ENCODE assay signal across 8 cellular contexts in the genomic region with DNA sequence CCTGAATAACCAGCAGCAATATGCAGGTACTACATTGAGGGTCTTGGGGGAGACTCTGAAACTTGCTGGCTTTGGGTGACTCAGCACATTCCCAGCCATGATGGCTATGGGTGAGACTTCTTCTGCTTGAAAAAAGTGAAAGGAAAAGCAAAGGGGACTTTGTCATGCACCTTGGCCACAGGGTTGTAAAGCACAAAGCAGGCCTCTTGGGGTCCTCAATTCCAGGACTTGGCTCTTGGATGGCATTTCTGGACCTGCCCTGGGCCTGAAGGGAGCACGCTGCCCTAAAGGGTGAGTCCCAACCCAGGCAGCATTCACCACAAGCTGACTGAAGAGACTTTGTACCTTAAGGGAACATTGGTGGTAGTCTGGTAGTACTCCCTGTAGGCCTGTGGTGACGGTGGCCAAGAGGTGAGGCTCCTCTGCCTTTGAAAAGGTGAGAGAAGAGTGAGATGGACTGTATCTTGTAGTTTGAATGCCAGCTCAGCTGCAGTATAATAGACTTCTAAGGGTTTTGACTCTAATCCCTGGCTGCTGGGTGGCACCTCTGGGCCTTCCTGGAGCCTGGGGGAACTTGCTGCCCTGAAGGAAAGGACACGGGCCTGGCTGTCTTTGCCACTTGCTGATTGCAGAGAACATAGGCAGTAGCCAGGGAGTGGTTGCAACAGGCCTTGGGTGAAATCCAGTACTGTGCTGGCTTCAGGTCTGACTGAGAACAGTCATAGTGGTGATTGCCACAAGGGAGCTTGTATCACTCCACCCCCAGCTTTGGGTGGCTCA. TPM values are rescaled to one million over a fixed set of nuclear protein-coding genes. Genes with fewer than 3 reads are reported as not detected.
DNase-seq lines count a peak whose midpoint lies in the region; ATAC-seq and TF ChIP-seq lines count a peak whose summit lies in the region.

No MANE protein-coding gene starts in this region.

- H3K4me1 ChIP-seq in upper lobe of left lung, result no peaks in the 10 kb centered on the region
- peaks cover 14% of the 10 kb centered on the region for H3K4me1 ChIP-seq in Karpas-422 (ENCODE audit: low read length)

- ATAC-seq in GM18519 (IDR thresholded peaks at IDR 0.05; ENCODE audit: low FRiP score, unreplicated experiment) (peak; percentile 74), HG02571 (IDR thresholded peaks at IDR 0.05; ENCODE audit: unreplicated experiment) (peak; percentile 85), left ventricle myocardium superior (peak; percentile 99), upper lobe of left lung (ENCODE audit: low FRiP score in 2 of 2) (peak; percentile 51 to 79)

- no peaks in the 10 kb centered on the region for H3K79me2 ChIP-seq in Karpas-422 (ENCODE audit: low read length)

- POLR2A ChIA-PET in HEK293T (lab: Yijun Ruan, JAX), result no interaction called here

- H3K36me3 ChIP-seq in upper lobe of left lung (no peaks in the 10 kb centered on the region), Karpas-422 (ENCODE audit: insufficient read depth, low read length) (no peaks in the 10 kb centered on the region)

- H2AFZ ChIP-seq in Karpas-422 (ENCODE audit: low read length), result no peak overlapping the region

- no peak for TF ChIP-seq CTCF in upper lobe of left lung (IDR thresholded peaks at IDR 0.05)

- no peaks in the 10 kb centered on the region for H3K27me3 ChIP-seq in upper lobe of left lung
- H3K27me3 ChIP-seq in Karpas-422 (ENCODE audit: low read length), result no peaks in the 10 kb centered on the region

- intact Hi-C loops in left ventricle myocardium superior (cut with micrococcal nuclease), result no loop called here

- H3K4me3 ChIP-seq in upper lobe of left lung (no peak overlapping the region), Karpas-422 (ENCODE audit: low read length) (no peak overlapping the region)

- TF ChIP-seq POLR2A in upper lobe of left lung (IDR thresholded peaks at IDR 0.05), result peak in 1 of 4 donors; percentile 19

- no peak for TF ChIP-seq EP300 in upper lobe of left lung (IDR thresholded peaks at IDR 0.05)

- H4K20me1 ChIP-seq in Karpas-422 (ENCODE audit: insufficient read depth, low read depth, low read length), result no peaks in the 10 kb centered on the region

- H3K27ac ChIP-seq in upper lobe of left lung (no peak overlapping the region), Karpas-422 (ENCODE audit: low read length) (no peak overlapping the region)

- H3K9me3 ChIP-seq in upper lobe of left lung (no peaks in the 10 kb centered on the region), Karpas-422 (ENCODE audit: low read length) (no peaks in the 10 kb centered on the region)

- no peak overlapping the region for H3K4me2 ChIP-seq in Karpas-422 (ENCODE audit: low read depth, low read length, poor library complexity, severe bottlenecking)

- 58 to 100% methylated on average over 1 to 3 of the region's 3 CpGs for WGBS in upper lobe of left lung, 2 donors

- no peaks in the 10 kb centered on the region for H3K9me2 ChIP-seq in Karpas-422 (replicated peaks; ENCODE audit: insufficient read depth, low read length)

- DNase-seq in RPMI7951 (ENCODE audit: low read depth) (peak; percentile 30), left ventricle myocardium superior (peak; percentile 79), upper lobe of left lung (peak in 1 of 2 donors; percentile 70), Karpas-422 (no peak), activated gamma-delta T cell (lab: John Stamatoyannopoulos, UW) (no peak), HEK293T (ENCODE audit: extremely low spot score) (no peak)

- CTCF ChIA-PET in HEK293T (lab: Yijun Ruan, JAX), result no interaction called here

- H3K9ac ChIP-seq in Karpas-422 (ENCODE audit: low read length), result no peak overlapping the region

TF ChIP-seq in HEK293T, 16 proteins besides CTCF, POLR2A, EP300 and RAD21:
- TF ChIP-seq SP1 (IDR thresholded peaks at IDR 0.05), result no peak
- TF ChIP-seq SUZ12 (IDR thresholded peaks at IDR 0.05), result no peak
- no peak for TF ChIP-seq CTBP1 (IDR thresholded peaks at IDR 0.05; ENCODE audit: borderline replicate concordance)
- TF ChIP-seq PKNOX1 (IDR thresholded peaks at IDR 0.05), result no peak
- TF ChIP-seq NFRKB (IDR thresholded peaks at IDR 0.05), result no peak

RNA-seq across cellular contexts. Expression of gene CYTIP, which starts 36.5 kb away (rescaled TPM):
- 0.72 and 1.8 TPM in 2 replicates for total RNA-seq in RPMI7951 (2014; rRNA removed; shearing (Covaris generic))
- 1.2 TPM for total RNA-seq in left ventricle myocardium superior
- 10 to 100 TPM; 23.1 to 47.1 (median 28.5) TPM for total RNA-seq in upper lobe of left lung
- 72.2 and 97.7 TPM in 2 replicates for total RNA-seq in Karpas-422 (2014; rRNA removed; shearing (Covaris generic); ENCODE audit: low replicate concordance)

Comparison
In these comparisons a context has a peak if more than half of its experiments do, and no peak if none do; other contexts are left out.
1. DNase-seq: peak in RPMI7951 (single experiment) and left ventricle myocardium superior (single experiment); none in Karpas-422 (single experiment), activated gamma-delta T cell (single experiment) and HEK293T (single experiment).
2. Peak in every context shown above with its lines, with median percentiles within 50 percentile points of each other: ATAC-seq.